7 cellular contexts compared by ENCODE assay signal in genomic region chr5:44789372-44789771, GRCh38. TPM values are rescaled to one million over a fixed set of nuclear protein-coding genes. Genes with fewer than 3 reads are reported as not detected.
DNase-seq lines count a peak whose midpoint lies in the region; TF ChIP-seq lines count a peak whose summit lies in the region.
"Not testable (repeated sequence)": the region's sequence is repeated elsewhere in the genome, so short reads cannot be mapped to it uniquely, and the experiment has no call there.

No MANE protein-coding gene starts in this region.

- H3K4me1 ChIP-seq in PC-9 (replicated peaks; ENCODE audit: insufficient read depth): peaks cover 12% of the 10 kb centered on the region
- not testable (repeated sequence) for H3K4me1 ChIP-seq in adipocyte (ENCODE audit: control insufficient read depth, insufficient read depth, low read length); mesodermal cell (ENCODE audit: control insufficient read depth, insufficient read depth, low read length, poor library complexity, severe bottlenecking)

- not testable (repeated sequence) for H3F3A ChIP-seq in PC-9 (ENCODE audit: insufficient read depth, low read depth)

- H3K27ac ChIP-seq in PC-9 (peak overlapping the region; percentile 27), mesodermal cell (ENCODE audit: low read depth, low read length, severe bottlenecking) (peak overlapping the region; percentile 53)

- H3K36me3 ChIP-seq in PC-9 (ENCODE audit: low read depth); adipocyte (ENCODE audit: control insufficient read depth, insufficient read depth, low read length, severe bottlenecking); mesodermal cell (ENCODE audit: control insufficient read depth, insufficient read depth, low read length): not testable (repeated sequence)

- H3K9me2 ChIP-seq in PC-9 (ENCODE audit: insufficient read depth): not testable (repeated sequence)

- H2AFZ ChIP-seq in PC-9: peak overlapping the region; percentile 31; the same call in 1 of the 2 replicates

- peak overlapping the region; percentile 58 for H3K4me2 ChIP-seq in PC-9

- peak; percentile 32 for DNase-seq in Daoy (ENCODE audit: low read depth)
- DNase-seq in HS-27A (ENCODE audit: low read depth): peak; percentile 34
- DNase-seq in PC-9: peak; percentile 71 to 76
- peak; percentile 74 for DNase-seq in adipocyte (ENCODE audit: low read depth)
- peak; percentile 13 for DNase-seq in choroid plexus epithelial cell (ENCODE audit: low read depth)
- DNase-seq in fibroblast of pulmonary artery (ENCODE audit: low read depth): peak; percentile 16

- H4K20me1 ChIP-seq in PC-9 (ENCODE audit: insufficient read depth): not testable (repeated sequence)

- POLR2A ChIA-PET in PC-9 (lab: Charles Lee; ENCODE audit: unreplicated experiment): interaction anchor here (0.5 to 0.6 kb wide), 4 partner anchors 25 to 1158 kb away, joined by 4 to 7 read pairs (median 5); no protein-coding TSS in a partner anchor

- not testable (repeated sequence) for H3K79me2 ChIP-seq in PC-9 (ENCODE audit: low read depth)

- not testable (repeated sequence) for TF ChIP-seq CTCF in PC-9 (conservative IDR thresholded peaks at IDR 0.05); choroid plexus epithelial cell (conservative IDR thresholded peaks at IDR 0.05; ENCODE audit: low read depth, low read length); fibroblast of pulmonary artery (IDR thresholded peaks at IDR 0.05; ENCODE audit: low read length, missing control alignments)

- H3K9ac ChIP-seq in adipocyte (ENCODE audit: low read length): not testable (repeated sequence)

- CTCF ChIA-PET in PC-9 (lab: Charles Lee): not testable (repeated sequence)

- intact Hi-C loops in PC-9 (cut with micrococcal nuclease; ENCODE audit: unreplicated experiment): loop anchor here (1.0 kb wide), 1 partner anchor 19 kb away; the partner anchor contains the start of gene MRPS30

- H3K27me3 ChIP-seq in PC-9 (ENCODE audit: insufficient read depth, low read depth); adipocyte (replicated peaks; ENCODE audit: control insufficient read depth, insufficient read depth, low read length): not testable (repeated sequence)

- H3K4me3 ChIP-seq in PC-9; adipocyte (ENCODE audit: low read length); choroid plexus epithelial cell (ENCODE audit: low read depth, low read length); fibroblast of pulmonary artery (replicated peaks; ENCODE audit: low read depth, low read length); mesodermal cell (ENCODE audit: extremely low read depth, insufficient read depth, low read length, poor library complexity, severe bottlenecking): not testable (repeated sequence)

- not testable (repeated sequence) for BruUV-seq in PC-9 (replicated peaks; lab: Mats Ljungman, UMichigan)

- not testable (repeated sequence) for H3K9me3 ChIP-seq in PC-9 (ENCODE audit: insufficient read depth, low read depth); adipocyte (ENCODE audit: control insufficient read depth, low read length)
- peaks cover 21% of the 10 kb centered on the region for H3K9me3 ChIP-seq in mesodermal cell (ENCODE audit: control insufficient read depth, low read length)

- WGBS in mesodermal cell (ENCODE audit: insufficient coverage in 2 of 2), 2 experiments: 93 to 94% methylated on average over 2 to 3 of the region's 7 CpGs

RNA-seq across cellular contexts. Expression of gene MRPS30, which starts 19.4 kb away (rescaled TPM):
- total RNA-seq in Daoy (2014; rRNA removed; shearing (Covaris generic)): 48.5 and 54.9 TPM in 2 replicates
- 101 and 106 TPM in 2 replicates for total RNA-seq in PC-9 (2021)
- polyA plus RNA-seq in mesodermal cell (2013, experiment 1 of 2): 42.0 TPM
- polyA plus RNA-seq in mesodermal cell (2013, experiment 2 of 2): 43.5 TPM

Comparison
In these comparisons a context has a peak if more than half of its experiments do, and no peak if none do; other contexts are left out.
1. DNase-seq: peak in every context shown above with its lines; median percentile 74 in adipocyte; 74 in PC-9; 34 in HS-27A; 32 in Daoy; 16 in fibroblast of pulmonary artery; 13 in choroid plexus epithelial cell.